8 cellular contexts compared by ENCODE assay signal in the genomic region with DNA sequence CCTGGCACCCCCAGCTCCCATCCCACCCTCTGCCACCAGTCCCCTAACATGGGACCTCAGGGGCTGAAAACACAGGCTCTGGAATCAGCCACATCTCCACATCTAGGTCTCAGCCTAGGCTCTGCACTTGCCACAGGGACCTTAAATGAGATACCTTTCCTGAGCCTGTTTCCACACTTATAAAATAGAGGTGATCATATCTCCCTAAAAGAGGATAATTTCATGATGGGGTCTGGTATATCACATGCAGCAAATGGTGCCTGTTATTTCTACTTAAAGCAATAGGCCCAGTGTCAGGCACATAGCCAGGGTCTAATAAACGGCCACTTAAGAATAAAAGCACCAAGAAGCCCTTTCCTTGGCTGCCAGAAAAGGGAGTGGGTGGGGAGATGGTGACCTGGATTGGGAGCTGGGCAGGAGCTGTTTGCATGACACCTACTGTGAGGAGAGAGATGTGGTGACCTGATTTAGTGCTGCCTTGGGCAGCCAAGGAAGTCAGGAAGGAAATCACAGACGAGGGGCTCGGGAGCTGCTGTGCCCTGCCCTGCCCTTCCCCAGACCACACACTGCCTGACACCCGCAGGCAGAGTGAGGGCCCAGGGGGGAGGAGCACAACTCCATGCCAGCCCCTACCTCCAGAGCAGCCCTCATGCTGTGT.
DNase-seq lines count a peak whose midpoint lies in the region; ATAC-seq and TF ChIP-seq lines count a peak whose summit lies in the region.

No MANE protein-coding gene starts in this region.

- no peaks in the 10 kb centered on the region for H3K9me3 Mint-ChIP-seq in activated CD4-positive, alpha-beta T cell treated with anti-CD3 and anti-CD28 coated beads for 36 hours (ENCODE audit: low read depth)
- no peaks in the 10 kb centered on the region for H3K9me3 Mint-ChIP-seq in stimulated activated naive CD8-positive, alpha-beta T cell treated with anti-CD3 and anti-CD28 coated beads, Interleukin-15, amount 100 ng/mL, for 72 hours

- intact Hi-C loops in activated CD4-positive, alpha-beta T cell treated with anti-CD3 and anti-CD28 coated beads for 36 hours (cut with DNase I, micrococcal nuclease) = loop anchor here (2.0 to 10.0 kb wide), 4 partner anchors 35 to 497 kb away; partner anchors contain the start of genes AHSA1 (in 1 of the 2), GSTZ1 (in 1 of the 2), POMT2 (in 1 of the 2) and VIPAS39 (in 1 of the 2)

- peak overlapping the region; percentile 81 for H3K9ac ChIP-seq in iPS-18a (ENCODE audit: low read length)

- CTCF ChIA-PET in activated CD4-positive, alpha-beta T cell treated with anti-CD3 and anti-CD28 coated beads for 36 hours (lab: Charles Lee) = interaction anchor here (0.6 to 1.7 kb wide), 6 partner anchors 10 to 649 kb away, joined by 3 to 5 read pairs (median 3); no protein-coding TSS in a partner anchor

- H3K4me3 Mint-ChIP-seq in activated CD4-positive, alpha-beta T cell treated with anti-CD3 and anti-CD28 coated beads for 36 hours = peak overlapping the region; percentile 71
- peak overlapping the region; percentile 81 to 90 for H3K4me3 Mint-ChIP-seq in stimulated activated naive CD8-positive, alpha-beta T cell treated with anti-CD3 and anti-CD28 coated beads, Interleukin-15, amount 100 ng/mL, for 72 hours

- no peak for ATAC-seq in activated CD4-positive, alpha-beta T cell treated with anti-CD3 and anti-CD28 coated beads for 36 hours
- no peak for ATAC-seq in stimulated activated naive CD8-positive, alpha-beta T cell treated with anti-CD3 and anti-CD28 coated beads, Interleukin-15, amount 100 ng/mL, for 72 hours
- ATAC-seq in HG03196 (IDR thresholded peaks at IDR 0.05; ENCODE audit: unreplicated experiment) (no peak), GM21619 (IDR thresholded peaks at IDR 0.05; ENCODE audit: unreplicated experiment) (no peak)

- no peaks in the 10 kb centered on the region for H3K36me3 Mint-ChIP-seq in activated CD4-positive, alpha-beta T cell treated with anti-CD3 and anti-CD28 coated beads for 36 hours (ENCODE audit: low read depth)

- peaks cover 85% of the 10 kb centered on the region for H3K4me1 Mint-ChIP-seq in activated CD4-positive, alpha-beta T cell treated with anti-CD3 and anti-CD28 coated beads for 36 hours
- H3K4me1 Mint-ChIP-seq in stimulated activated naive CD8-positive, alpha-beta T cell treated with anti-CD3 and anti-CD28 coated beads, Interleukin-15, amount 100 ng/mL, for 72 hours = peaks cover 90% of the 10 kb centered on the region

- TF ChIP-seq CTCF in VCaP (conservative IDR thresholded peaks at IDR 0.05) = no peak

- H3K27ac ChIP-seq in VCaP = peak overlapping the region; percentile 86
- peak overlapping the region; percentile 91 for H3K27ac ChIP-seq in iPS-18a (ENCODE audit: low read length)

- H3K4me1 ChIP-seq in iPS-18a (ENCODE audit: control insufficient read depth, low read depth, low read length) = peaks cover 47% of the 10 kb centered on the region

- peak overlapping the region; percentile 91 for H3K27ac Mint-ChIP-seq in activated CD4-positive, alpha-beta T cell treated with anti-CD3 and anti-CD28 coated beads for 36 hours
- H3K27ac Mint-ChIP-seq in stimulated activated naive CD8-positive, alpha-beta T cell treated with anti-CD3 and anti-CD28 coated beads, Interleukin-15, amount 100 ng/mL, for 72 hours = peak overlapping the region; percentile 83 to 88

- peak; percentile 28 for DNase-seq in activated CD4-positive, alpha-beta T cell treated with anti-CD3 and anti-CD28 coated beads for 36 hours
- DNase-seq in activated CD4-positive, alpha-beta T cell treated with anti-CD3 and anti-CD28 coated beads, Interleukin-2, amount 50 U/mL, for 4 hours = no peak
- DNase-seq in stimulated activated naive CD8-positive, alpha-beta T cell treated with anti-CD3 and anti-CD28 coated beads, Interleukin-15, amount 100 ng/mL, for 72 hours = no peak
- DNase-seq in AG20443 (ENCODE audit: low spot score) = no peak

- no peaks in the 10 kb centered on the region for H3K36me3 ChIP-seq in iPS-18a (ENCODE audit: control insufficient read depth, low read depth, low read length)

- H3K27me3 Mint-ChIP-seq in activated CD4-positive, alpha-beta T cell treated with anti-CD3 and anti-CD28 coated beads for 36 hours = no peaks in the 10 kb centered on the region
- H3K27me3 Mint-ChIP-seq in stimulated activated naive CD8-positive, alpha-beta T cell treated with anti-CD3 and anti-CD28 coated beads, Interleukin-15, amount 100 ng/mL, for 72 hours = no peaks in the 10 kb centered on the region

- peak overlapping the region; percentile 48 for H3K4me3 ChIP-seq in iPS-18a (ENCODE audit: low read length)

- no peaks in the 10 kb centered on the region for H3K9me3 ChIP-seq in iPS-18a (ENCODE audit: control insufficient read depth, low read depth, low read length)

- POLR2A ChIA-PET in activated CD4-positive, alpha-beta T cell treated with anti-CD3 and anti-CD28 coated beads for 36 hours (lab: Charles Lee) = no interaction called here

- H3K27me3 ChIP-seq in iPS-18a (ENCODE audit: control insufficient read depth, insufficient read depth, low read length) = no peaks in the 10 kb centered on the region
